In the genomic region with DNA sequence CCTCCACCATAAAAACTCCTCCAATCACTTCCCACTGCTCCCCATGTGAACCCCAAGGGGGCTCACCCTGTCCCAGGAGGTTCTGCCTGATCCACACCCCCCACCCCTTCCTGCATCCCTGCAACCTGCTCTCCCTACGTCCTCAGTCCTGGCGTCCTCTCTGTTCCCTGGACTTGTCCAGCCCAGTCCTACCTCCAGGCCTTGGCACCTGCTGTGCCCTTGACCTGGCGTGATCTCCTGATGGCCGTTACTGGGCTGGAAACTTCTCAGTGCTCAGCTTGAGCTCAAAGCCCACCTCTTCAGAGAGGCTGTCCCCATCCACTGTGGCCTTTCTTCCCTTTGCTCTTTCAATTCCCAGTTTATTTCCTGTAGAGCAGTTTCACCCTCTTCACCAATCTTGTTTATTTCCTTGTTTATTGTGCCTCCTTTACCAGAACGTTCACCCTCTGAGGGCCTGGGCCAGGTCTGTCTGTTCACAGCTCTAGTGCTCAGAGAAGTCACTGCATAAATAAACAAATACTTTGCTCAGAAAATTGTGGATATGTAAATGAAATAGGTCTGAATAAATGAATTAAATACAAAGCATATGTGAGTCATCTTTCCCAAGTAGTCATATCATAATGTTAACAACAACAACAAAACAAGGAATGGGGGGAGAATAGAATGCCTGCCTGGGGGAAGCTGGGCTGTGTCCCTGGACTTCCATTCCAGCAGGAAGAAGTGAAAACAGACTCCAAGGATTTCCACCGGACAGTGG, we compare ENCODE assay signal across 23 cellular contexts.
DNase-seq lines count a peak whose midpoint lies in the region; ATAC-seq, FAIRE-seq and TF ChIP-seq lines count a peak whose summit lies in the region.
"Had no signal": no experiment of that assay in that cellular context is flagged by ENCODE, and none has a peak within 500 bp of the region (broad histone marks: within the 10 kb centered on the region; RNA-seq: fewer than 3 reads in every experiment).

No MANE protein-coding gene starts in this region.

- no peak for TF ChIP-seq CTCF in H1 (IDR thresholded peaks at IDR 0.05; ENCODE audit: control extremely low read depth in 1 of 3, insufficient read depth in 1 of 3, low read depth in 1 of 3, low read length in 3 of 3)
- no peak for TF ChIP-seq CTCF in progenitor cell of endocrine pancreas (IDR thresholded peaks at IDR 0.05; ENCODE audit: unreplicated experiment)
- no peak for TF ChIP-seq CTCF in GM10248 (IDR thresholded peaks at IDR 0.05; ENCODE audit: control extremely low read depth, extremely low read depth, low read depth, missing control alignments)

- no peak overlapping the region for H3K4me3 ChIP-seq in H1 (ENCODE audit: extremely low read depth in 1 of 4, insufficient read depth in 2 of 4, low read depth in 3 of 4, low read length in 4 of 4)
- no peak overlapping the region for H3K4me3 ChIP-seq in right cardiac atrium (ENCODE audit: low read length)

- no peak overlapping the region for H3K56ac ChIP-seq in H1 (replicated peaks; ENCODE audit: insufficient read length, low read depth, low read length)

- H3K27ac ChIP-seq in H1 (ENCODE audit: low read depth, low read length) (no peak overlapping the region), right cardiac atrium (ENCODE audit: low read length) (no peak overlapping the region)
- H3K27ac ChIP-seq: 22Rv1 had no signal

- POLR2A ChIA-PET in H1 (lab: Charles Lee; ENCODE audit: partially characterized antibody): no interaction called here
- POLR2A ChIA-PET in GM10248 (lab: Yijun Ruan, JAX): interaction anchor here (0.6 kb wide), 1 partner anchor 1303 kb away, joined by 3 read pairs; no protein-coding TSS in a partner anchor

- no peaks in the 10 kb centered on the region for H3K9me3 Mint-ChIP-seq in activated naive CD4-positive, alpha-beta T cell treated with anti-CD3 and anti-CD28 coated beads, Interleukin-2, amount 50 U/mL, for 72 hours
- H3K9me3 Mint-ChIP-seq in progenitor cell of endocrine pancreas (ENCODE audit: low read depth): no peaks in the 10 kb centered on the region
- H3K9me3 Mint-ChIP-seq: CD4-positive, CD25-positive, alpha-beta regulatory T cell; H9 had no signal

- H2BK12ac ChIP-seq in H1 (ENCODE audit: low read depth, low read length): peak overlapping the region; percentile 87; the same call in 1 of the 2 replicates

- DNase-seq in activated naive CD4-positive, alpha-beta T cell treated with anti-CD3 and anti-CD28 coated beads, Interleukin-2, amount 50 U/mL, for 72 hours (ENCODE audit: low spot score in 2 of 2): no peak
- DNase-seq in activated naive CD4-positive, alpha-beta T cell treated with Interleukin-2 at 50 U/mL for 16 hours: no peak
- DNase-seq in M059J (ENCODE audit: low read depth) (peak; percentile 60), H1 (ENCODE audit: low read depth in 1 of 2, low spot score in 2 of 2) (no peak), progenitor cell of endocrine pancreas (ENCODE audit: low spot score, unreplicated experiment) (no peak), NCI-H2227 treated with DMSO at 0.1 percent for 48 hours (lab: John Stamatoyannopoulos, UW) (no peak), GM10248 (ENCODE audit: extremely low spot score) (no peak), right cardiac atrium (no peak)
- DNase-seq: BE2C; CD4-positive, CD25-positive, alpha-beta regulatory T cell; DMS153; H9; HFFc6; IMR-90; KG1; NCI-H1048; NCI-H1417; NCI-H1694; NCI-H2029 treated with DMSO at 0.1 percent for 48 hours; NCI-H69 had no signal

- no peak overlapping the region for H3K14ac ChIP-seq in H1 (ENCODE audit: insufficient read length)

- peaks cover 0 to 4% (median 1%) of the 10 kb centered on the region in 4 experiments; a peak in 3 of 7 replicates for H3K4me1 ChIP-seq in H1 (replicated peaks in 1 of 4; ENCODE audit: control insufficient read depth in 3 of 4, insufficient read depth in 4 of 4, low read length in 3 of 4)
- H3K4me1 ChIP-seq in right cardiac atrium (ENCODE audit: control insufficient read depth, insufficient read depth, low read length): peaks cover 2% of the 10 kb centered on the region

- no peak overlapping the region for H2BK15ac ChIP-seq in H1 (ENCODE audit: low read length)

- no peak overlapping the region for H2BK120ac ChIP-seq in H1 (replicated peaks; ENCODE audit: low read depth, low read length)

- H3K23ac ChIP-seq in H1 (ENCODE audit: insufficient read length): no peak overlapping the region

- H4K5ac ChIP-seq in H1 (ENCODE audit: insufficient read length, low read depth, low read length): no peak overlapping the region

- H3K4me2 ChIP-seq in H1 (ENCODE audit: insufficient read depth in 1 of 2, low read depth in 2 of 2, low read length in 2 of 2): no peak overlapping the region

- H3K36me3 ChIP-seq in H1 (ENCODE audit: control insufficient read depth in 2 of 4, insufficient read depth in 4 of 4, low read length in 3 of 4): no peaks in the 10 kb centered on the region
- H3K36me3 ChIP-seq: BE2C had no signal

- no peaks in the 10 kb centered on the region for H4K20me1 ChIP-seq in H1 (replicated peaks in 1 of 2; ENCODE audit: control insufficient read depth in 1 of 2, insufficient read depth in 2 of 2, low read length in 2 of 2)

- no peak overlapping the region for H3K9ac ChIP-seq in H1 (replicated peaks in 1 of 4; ENCODE audit: extremely low read depth in 1 of 4, low read depth in 3 of 4, low read length in 3 of 4)

- H3K4me1 Mint-ChIP-seq in progenitor cell of endocrine pancreas (ENCODE audit: low read depth): peaks cover 21% of the 10 kb centered on the region
- H3K4me1 Mint-ChIP-seq: CD4-positive, CD25-positive, alpha-beta regulatory T cell had no signal

- H4K91ac ChIP-seq in H1 (replicated peaks; ENCODE audit: insufficient read length, low read length): no peak overlapping the region

- no peaks in the 10 kb centered on the region for H3K27me3 Mint-ChIP-seq in progenitor cell of endocrine pancreas

- no peaks in the 10 kb centered on the region for H3K79me1 ChIP-seq in H1 (ENCODE audit: low read depth, low read length)

- no peak overlapping the region for H4K8ac ChIP-seq in H1 (ENCODE audit: extremely low read depth, insufficient read depth, low read length)

- H3K27me3 ChIP-seq in H1 (replicated peaks in 1 of 4; ENCODE audit: control insufficient read depth in 3 of 4, extremely low read depth in 1 of 4, insufficient read depth in 3 of 4, low read length in 3 of 4) (no peaks in the 10 kb centered on the region; a peak in 1 of 7 replicates), right cardiac atrium (ENCODE audit: control insufficient read depth, insufficient read depth) (no peaks in the 10 kb centered on the region)
- H3K27me3 ChIP-seq: BE2C had no signal

- H3K9me3 ChIP-seq in H1 (ENCODE audit: insufficient read depth in 2 of 2, low read depth in 1 of 2, low read length in 1 of 2) (no peaks in the 10 kb centered on the region), right cardiac atrium (ENCODE audit: control insufficient read depth, low read length) (no peaks in the 10 kb centered on the region)
- H3K9me3 ChIP-seq: BE2C had no signal

- no peaks in the 10 kb centered on the region for H3K36me3 Mint-ChIP-seq in activated naive CD4-positive, alpha-beta T cell treated with anti-CD3 and anti-CD28 coated beads, Interleukin-2, amount 50 U/mL, for 72 hours
- no peaks in the 10 kb centered on the region for H3K36me3 Mint-ChIP-seq in progenitor cell of endocrine pancreas (ENCODE audit: insufficient read depth)
- H3K36me3 Mint-ChIP-seq: CD4-positive, CD25-positive, alpha-beta regulatory T cell had no signal

- no peak overlapping the region for H2AFZ ChIP-seq in H1 (ENCODE audit: low read length)

- no peaks in the 10 kb centered on the region for H3K23me2 ChIP-seq in H1 (ENCODE audit: low read depth, low read length)

- FAIRE-seq in H1 (lab: Jason Lieb, UNC): no peak
- FAIRE-seq: GM18507, RCC 7860 had no signal

- peak overlapping the region; percentile 32; the same call in 1 of the 2 replicates for H3K18ac ChIP-seq in H1 (ENCODE audit: extremely low read depth, low read length)

- H3K79me2 ChIP-seq in H1 (ENCODE audit: control insufficient read depth in 1 of 2, insufficient read depth in 2 of 2, low read length in 2 of 2): no peaks in the 10 kb centered on the region

- H3K4ac ChIP-seq in H1 (replicated peaks; ENCODE audit: insufficient read length, low read depth, low read length): no peak overlapping the region

- H2BK5ac ChIP-seq in H1 (ENCODE audit: low read depth, low read length): no peak overlapping the region

- peak overlapping the region; percentile 31 to 70 for H3K27ac Mint-ChIP-seq in activated naive CD4-positive, alpha-beta T cell treated with anti-CD3 and anti-CD28 coated beads, Interleukin-2, amount 50 U/mL, for 72 hours
- peak overlapping the region; percentile 3 for H3K27ac Mint-ChIP-seq in progenitor cell of endocrine pancreas
- H3K27ac Mint-ChIP-seq: CD4-positive, CD25-positive, alpha-beta regulatory T cell; HFFc6 had no signal

- TF ChIP-seq EP300 in H1 (IDR thresholded peaks at IDR 0.05; ENCODE audit: borderline replicate concordance in 1 of 2, low read depth in 2 of 2, low read length in 2 of 2): no peak

- no peak overlapping the region for H3K4me3 Mint-ChIP-seq in progenitor cell of endocrine pancreas (ENCODE audit: low read depth)
- H3K4me3 Mint-ChIP-seq: CD4-positive, CD25-positive, alpha-beta regulatory T cell; H9; HFFc6 had no signal

- no peak overlapping the region for H2BK20ac ChIP-seq in H1 (ENCODE audit: low read length)

- no peak for TF ChIP-seq RAD21 in H1 (IDR thresholded peaks at IDR 0.05 in 1 of 2, conservative IDR thresholded peaks at IDR 0.05 in 1 of 2; ENCODE audit: low read depth in 2 of 2, low read length in 2 of 2)

- TF ChIP-seq POLR2A in H1 (IDR thresholded peaks at IDR 0.05; ENCODE audit: control extremely low read depth in 1 of 2, low read depth in 2 of 2, low read length in 2 of 2): no peak

- CTCF ChIA-PET in H1 (lab: Charles Lee; ENCODE audit: partially characterized antibody) (interaction anchor here (1.5 kb wide), 1 partner anchor 236 kb away, joined by 4 read pairs; no protein-coding TSS in a partner anchor), GM10248 (lab: Yijun Ruan, JAX) (interaction anchor here (1.3 to 1.6 kb wide), 2 partner anchors 13 to 66 kb away, joined by 3 read pairs; no protein-coding TSS in a partner anchor)

- intact Hi-C loops in right cardiac atrium (cut with DNase I): no loop called here

- ATAC-seq in activated naive CD4-positive, alpha-beta T cell treated with anti-CD3 and anti-CD28 coated beads, Interleukin-2, amount 50 U/mL, for 72 hours: no peak
- no peak for ATAC-seq in right cardiac atrium

- peak overlapping the region; percentile 75; the same call in 1 of the 2 replicates for H2AK5ac ChIP-seq in H1 (ENCODE audit: low read depth, low read length)

- WGBS in H1 (ENCODE audit: extremely low coverage in 1 of 2, insufficient coverage in 1 of 2, insufficient read length in 1 of 2, insufficient replicate concordance in 2 of 2, low coverage in 1 of 2, low lambda C conversion rate in 2 of 2, missing lambda C conversion rate in 1 of 2), 2 experiments: 84% methylated on average over 6 of the region's 6 CpGs; no CpG with 5 or more reads in 1 of the 2 experiments
- 82% methylated on average over 6 of the region's 6 CpGs for whole genome bisulfite sequencing in right cardiac atrium

TF ChIP-seq in H1, 55 proteins besides CTCF, POLR2A, EP300 and RAD21 (continues in another document):
- TF ChIP-seq POU5F1 (IDR thresholded peaks at IDR 0.05; ENCODE audit: low read depth, low read length) (no peak), TEAD4 (IDR thresholded peaks at IDR 0.05; ENCODE audit: low read depth, low read length) (no peak), GABPA (IDR thresholded peaks at IDR 0.05; ENCODE audit: borderline replicate concordance, insufficient read depth, low read length) (no peak), NRF1 (IDR thresholded peaks at IDR 0.05; ENCODE audit: low read depth, low read length) (no peak)
